ENCODE assay signal across 28 cellular contexts in genomic region chr1:177648138-177648537, GRCh38.
"Had no signal": no experiment of that assay in that cellular context is flagged by ENCODE, and none has a peak within 500 bp of the region (broad histone marks: within the 10 kb centered on the region; RNA-seq: fewer than 3 reads in every experiment).

No MANE protein-coding gene starts in this region.

- H3K27me3 ChIP-seq: cardiac muscle cell, colonic mucosa had no signal

- H3K27ac ChIP-seq: cardiac muscle cell, colonic mucosa, epithelial cell of prostate had no signal

- H3K36me3 ChIP-seq: cardiac muscle cell, colonic mucosa had no signal

- H3K9me3 ChIP-seq: colonic mucosa had no signal

- H3K4me3 ChIP-seq: cardiac muscle cell, colonic mucosa had no signal

- DNase-seq: activated B cell treated with CpG ODN at 0.5 μM for 24 hours; activated CD4-positive, alpha-beta T cell treated with anti-CD3 and anti-CD28 coated beads for 48 hours; activated CD4-positive, alpha-beta T cell treated with anti-CD3 and anti-CD28 coated beads, Interleukin-2, amount 50 U/mL, for 1 hour; activated CD4-positive, alpha-beta T cell treated with anti-CD3 and anti-CD28 coated beads, Interleukin-2, amount 50 U/mL, for 48 hours; activated CD8-positive, alpha-beta memory T cell treated with anti-CD3 and anti-CD28 coated beads for 24 hours; activated CD8-positive, alpha-beta T cell treated with anti-CD3 and anti-CD28 coated beads for 36 hours; activated effector memory CD4-positive, alpha-beta T cell treated with Interleukin-2 at 50 U/mL for 16 hours; activated gamma-delta T cell treated with Interleukin-2 at 50 U/mL for 16 hours; activated naive CD4-positive, alpha-beta T cell treated with anti-CD3 and anti-CD28 coated beads, Interleukin-2, amount 50 U/mL, for 16 hours; activated naive CD4-positive, alpha-beta T cell treated with Interleukin-2 at 50 U/mL for 16 hours; activated T-cell treated with anti-CD3 and anti-CD28 coated beads, Interleukin-2, amount 50 U/mL, for 4 hours; amniotic stem cell; anterior cingulate cortex; central memory CD4-positive, alpha-beta T cell; cerebellar nuclear complex; colonic mucosa; effector CD8-positive, alpha-beta T cell; foreskin fibroblast; head of caudate nucleus; T-helper 2 cell had no signal

- FAIRE-seq: astrocyte, endometrium, endothelial cell of umbilical vein, frontal cortex had no signal

- ATAC-seq: activated CD4-positive, CD25-positive, alpha-beta regulatory T cell treated with anti-CD3 and anti-CD28 coated beads, Interleukin-2, amount 50 U/mL, for 24 hours; activated CD8-positive, alpha-beta T cell treated with anti-CD3 and anti-CD28 coated beads for 36 hours; activated T-cell treated with anti-CD3 and anti-CD28 coated beads, Interleukin-2, amount 50 U/mL, for 4 hours; activated T-helper 17 cell treated with anti-CD3 and anti-CD28 coated beads, Interleukin-2, amount 50 U/mL, for 72 hours had no signal

- H3K4me1 ChIP-seq: colonic mucosa had no signal
